Comparison of ENCODE assay signal across 15 cellular contexts in the genomic region with DNA sequence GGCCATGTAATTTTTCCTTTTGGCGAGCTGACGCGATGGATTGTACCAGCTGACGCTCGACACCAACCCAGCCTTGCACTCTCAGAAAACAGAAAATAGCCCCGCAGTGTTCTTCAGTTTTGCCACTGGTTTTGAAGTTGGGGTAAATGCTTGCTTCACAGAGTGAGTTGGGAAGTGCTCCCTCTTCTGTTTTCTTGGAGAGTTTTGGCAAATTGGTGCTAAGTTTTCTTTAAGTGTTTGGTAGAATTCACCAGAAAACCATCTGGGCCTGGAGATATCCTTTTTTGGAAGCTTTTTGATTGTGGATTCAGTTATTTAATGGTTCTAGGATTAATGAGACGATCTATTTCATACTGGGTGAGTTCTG.
DNase-seq lines count a peak whose midpoint lies in the region; ATAC-seq and TF ChIP-seq lines count a peak whose summit lies in the region.
"Had no signal": no experiment of that assay in that cellular context is flagged by ENCODE, and none has a peak within 500 bp of the region (broad histone marks: within the 10 kb centered on the region; RNA-seq: fewer than 3 reads in every experiment).

No MANE protein-coding gene starts in this region.

- ATAC-seq in HG03571 (IDR thresholded peaks at IDR 0.05; ENCODE audit: unreplicated experiment), result no peak
- no peak for ATAC-seq in HG02571 (IDR thresholded peaks at IDR 0.05; ENCODE audit: unreplicated experiment)
- no peak for ATAC-seq in T-cell (replicated peaks in 1 of 4)
- no peak for ATAC-seq in HG02852 (IDR thresholded peaks at IDR 0.05; ENCODE audit: unreplicated experiment)
- ATAC-seq: HCT116 had no signal

- H3K36me3 Mint-ChIP-seq in CD14-positive monocyte (peaks cover 35 to 39% of the 10 kb centered on the region in 2 donors), T-cell (peaks cover 10% of the 10 kb centered on the region)

- TF ChIP-seq CTCF in AG04450 (IDR thresholded peaks at IDR 0.05; ENCODE audit: low read depth, low read length), result peak; percentile 20; the same call in 1 of the 2 replicates
- peak; percentile 10 for TF ChIP-seq CTCF in CD14-positive monocyte (IDR thresholded peaks at IDR 0.05)
- TF ChIP-seq CTCF in fibroblast of the aortic adventitia (IDR thresholded peaks at IDR 0.05; ENCODE audit: insufficient read depth, low read length), result peak; percentile 30

- H3K27ac Mint-ChIP-seq in CD14-positive monocyte, result peak overlapping the region in 6 of 7 donors; percentile 18 to 84 (median 78)
- peak overlapping the region in 1 of 2 donors; percentile 56 for H3K27ac Mint-ChIP-seq in T-cell
- H3K27ac Mint-ChIP-seq: activated naive CD8-positive, alpha-beta T cell treated with anti-CD3 and anti-CD28 coated beads, Interleukin-2, amount 10 ng/mL, durations not matched to agents 7 days and 5 days had no signal

- intact Hi-C loops in CD14-positive monocyte (cut with micrococcal nuclease), result no loop called here

- H3K4me1 Mint-ChIP-seq in CD14-positive monocyte, result peaks cover 61% of the 10 kb centered on the region
- H3K4me1 Mint-ChIP-seq in T-cell, result peaks cover 83 to 87% (median 86%) of the 10 kb centered on the region in 3 donors

- H3K9me3 Mint-ChIP-seq in CD14-positive monocyte, result no peaks in the 10 kb centered on the region
- no peaks in the 10 kb centered on the region for H3K9me3 Mint-ChIP-seq in T-cell
- H3K9me3 Mint-ChIP-seq: activated naive CD8-positive, alpha-beta T cell treated with anti-CD3 and anti-CD28 coated beads, Interleukin-2, amount 10 ng/mL, durations not matched to agents 7 days and 5 days; activated T-cell treated with anti-CD3 and anti-CD28 coated beads, Interleukin-2, amount 50 U/mL, for 4 hours had no signal

- DNase-seq in AG04450 (ENCODE audit: low read depth, low spot score) (no peak), CD14-positive monocyte (ENCODE audit: low spot score) (no peak), MV-4-11 (lab: John Stamatoyannopoulos, UW) (peak; percentile 26), fibroblast of the aortic adventitia (ENCODE audit: low read depth) (peak; percentile 30), T-cell (no peak)
- DNase-seq: activated naive CD8-positive, alpha-beta T cell treated with anti-CD3 and anti-CD28 coated beads, Interleukin-2, amount 10 ng/mL, durations not matched to agents 7 days and 5 days; NCI-H187; NCI-H524 had no signal

- POLR2A ChIA-PET in AG04450 (lab: Yijun Ruan, JAX), result no interaction called here
- POLR2A ChIA-PET in T-cell (lab: Charles Lee), result interaction anchor here (0.5 to 1.4 kb wide), 3 partner anchors 11 to 40 kb away, joined by 3 to 6 read pairs (median 3); no protein-coding TSS in a partner anchor

- no peaks in the 10 kb centered on the region for H3K27me3 ChIP-seq in AG04450 (ENCODE audit: control insufficient read depth, insufficient read depth, low read length)
- H3K27me3 ChIP-seq: tibial nerve had no signal

- CTCF ChIA-PET in AG04450 (lab: Charles Lee), result no interaction called here
- CTCF ChIA-PET in T-cell (lab: Charles Lee), result interaction anchor here in 1 of 2 donors (1.1 kb wide), 1 partner anchor 425 kb away, joined by 4 read pairs; no protein-coding TSS in a partner anchor

- peaks cover 3% of the 10 kb centered on the region; the same call in 1 of the 2 replicates for H3K9me3 ChIP-seq in AG04450 (ENCODE audit: control insufficient read depth, insufficient read depth, low read length)
- H3K9me3 ChIP-seq: tibial nerve had no signal

- H3K27ac ChIP-seq in AG04450 (ENCODE audit: low read depth, low read length), result no peak overlapping the region
- H3K27ac ChIP-seq: KMS-11, tibial nerve had no signal

- H3K4me3 Mint-ChIP-seq in CD14-positive monocyte, result no peak overlapping the region
- H3K4me3 Mint-ChIP-seq in T-cell, result peak overlapping the region in 1 of 3 donors; percentile 65

- H3K27me3 Mint-ChIP-seq in CD14-positive monocyte (ENCODE audit: low read depth in 3 of 3) (peaks cover 0 to 5% (median 0%) of the 10 kb centered on the region in 3 donors), T-cell (no peaks in the 10 kb centered on the region)

- no peak overlapping the region for H3K4me3 ChIP-seq in AG04450 (ENCODE audit: low read depth, low read length)
- no peak overlapping the region for H3K4me3 ChIP-seq in fibroblast of the aortic adventitia (ENCODE audit: low read depth, low read length)
- H3K4me3 ChIP-seq: tibial nerve had no signal

Comparison
In these comparisons a context has a peak if more than half of its experiments do, and no peak if none do; other contexts are left out.
1. DNase-seq: peak in MV-4-11 (single experiment) and fibroblast of the aortic adventitia (single experiment); none in AG04450 (single experiment), CD14-positive monocyte (single experiment) and T-cell (0 of 34).
2. Peak in every context shown above with its lines, with median percentiles within 50 percentile points of each other: CTCF ChIP-seq.